In the genomic region with DNA sequence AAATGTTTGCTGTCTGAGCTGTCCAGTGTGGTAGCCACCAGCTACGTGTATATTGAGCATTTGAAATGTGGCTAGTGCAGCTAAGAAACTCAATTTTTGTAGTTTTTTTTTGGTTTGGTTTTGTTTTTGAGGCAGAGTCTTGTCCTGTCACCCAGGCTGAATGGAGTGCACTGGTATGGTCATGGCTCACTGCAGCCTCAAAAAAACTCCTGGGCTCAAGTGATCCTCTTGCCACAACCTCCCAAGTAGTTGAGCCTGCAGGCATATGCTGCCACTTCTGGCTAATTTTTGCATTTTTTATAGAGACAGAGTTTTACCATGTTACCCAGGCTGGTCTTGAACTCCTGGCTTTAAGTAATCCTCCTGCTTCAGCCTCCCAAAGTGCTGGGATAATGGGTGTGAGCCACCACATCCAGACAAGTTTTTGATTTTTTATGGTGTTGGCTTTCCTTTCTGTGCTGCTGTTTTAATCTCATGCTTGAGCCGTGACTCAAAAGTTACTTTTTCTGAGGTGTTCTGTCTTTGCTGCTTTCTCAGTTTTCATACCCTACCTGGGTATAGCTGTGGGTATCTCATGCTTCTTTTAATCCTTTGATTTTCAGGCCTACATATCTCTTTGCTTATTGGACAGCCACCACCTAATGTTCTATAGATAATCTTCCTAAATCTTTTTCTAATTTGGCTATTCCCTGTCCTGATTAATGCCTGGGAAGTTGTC, we compare ENCODE assay signal across 24 cellular contexts. TPM values are rescaled to one million over a fixed set of nuclear protein-coding genes. Genes with fewer than 3 reads are reported as not detected.
A peak's percentile ranks its signal among the peaks of the same experiment; 100 is the strongest.
DNase-seq lines count a peak whose midpoint lies in the region; ATAC-seq and TF ChIP-seq lines count a peak whose summit lies in the region.
"Had no signal": no experiment of that assay in that cellular context is flagged by ENCODE, and none has a peak within 500 bp of the region (broad histone marks: within the 10 kb centered on the region; RNA-seq: fewer than 3 reads in every experiment).

No MANE protein-coding gene starts in this region.

- H3K9ac ChIP-seq in GM23248, result no peak overlapping the region

- peaks cover 32% of the 10 kb centered on the region; the same call in 1 of the 2 replicates for H3K36me3 ChIP-seq in GM23248 (ENCODE audit: low read depth)
- H3K36me3 ChIP-seq: ovary had no signal

- H3F3A ChIP-seq in GM23248 (ENCODE audit: insufficient read depth), result peaks cover 51% of the 10 kb centered on the region

- no peaks in the 10 kb centered on the region for H3K9me3 ChIP-seq in CD4-positive, alpha-beta T cell (ENCODE audit: control insufficient read depth, low read length)
- H3K9me3 ChIP-seq in GM23248 (ENCODE audit: low read depth), result no peaks in the 10 kb centered on the region
- H3K9me3 ChIP-seq: BE2C, body of pancreas, ovary, tibial nerve had no signal

- no peak overlapping the region for H3K27ac ChIP-seq in CD4-positive, alpha-beta T cell (ENCODE audit: low read depth, low read length)
- no peak overlapping the region for H3K27ac ChIP-seq in GM23248
- H3K27ac ChIP-seq: ovary, SK-N-MC had no signal

- no peak overlapping the region for H3K4me3 ChIP-seq in GM23248
- H3K4me3 ChIP-seq: body of pancreas, lung, ovary, SK-N-MC, tibial nerve had no signal

- no peaks in the 10 kb centered on the region for H3K27me3 Mint-ChIP-seq in CD4-positive, alpha-beta T cell
- no peaks in the 10 kb centered on the region for H3K27me3 Mint-ChIP-seq in WTC11 (ENCODE audit: low read depth)
- no peaks in the 10 kb centered on the region for H3K27me3 Mint-ChIP-seq in naive thymus-derived CD8-positive, alpha-beta T cell

- no peaks in the 10 kb centered on the region for H3K27me3 ChIP-seq in CD4-positive, alpha-beta T cell (ENCODE audit: control insufficient read depth, insufficient read depth, low read length)
- H3K27me3 ChIP-seq in GM23248 (replicated peaks; ENCODE audit: insufficient read depth), result no peaks in the 10 kb centered on the region
- H3K27me3 ChIP-seq: BE2C, body of pancreas, ovary, tibial nerve had no signal

- H3K79me2 ChIP-seq in GM23248 (ENCODE audit: insufficient read depth), result peaks cover 100% of the 10 kb centered on the region

- in situ Hi-C loops in GM23248 (cut with MboI), result no loop called here

- no peaks in the 10 kb centered on the region for H3K9me3 Mint-ChIP-seq in CD4-positive, alpha-beta T cell
- H3K9me3 Mint-ChIP-seq in WTC11, result no peaks in the 10 kb centered on the region
- no peaks in the 10 kb centered on the region for H3K9me3 Mint-ChIP-seq in naive thymus-derived CD8-positive, alpha-beta T cell

- no peaks in the 10 kb centered on the region for H3K9me2 ChIP-seq in GM23248 (ENCODE audit: insufficient read depth)

- no peak for TF ChIP-seq CTCF in CD4-positive, alpha-beta T cell (IDR thresholded peaks at IDR 0.05)
- no peak for TF ChIP-seq CTCF in WTC11 (IDR thresholded peaks at IDR 0.05)

- no peak overlapping the region for H2AFZ ChIP-seq in GM23248

- POLR2A ChIA-PET in CD4-positive, alpha-beta T cell (lab: Charles Lee), result interaction anchor here (0.5 to 1.0 kb wide), 2 partner anchors 8 to 51 kb away, joined by 3 read pairs; no protein-coding TSS in a partner anchor
- POLR2A ChIA-PET in WTC11 (lab: Charles Lee), result no interaction called here
- POLR2A ChIA-PET in naive thymus-derived CD8-positive, alpha-beta T cell (lab: Charles Lee), result no interaction called here

- peak overlapping the region; percentile 58 for H3K27ac Mint-ChIP-seq in CD4-positive, alpha-beta T cell
- 0 out of 2 replicates have a peak overlapping the region, but pooled peaks have one; percentile 33 for H3K27ac Mint-ChIP-seq in WTC11
- peak overlapping the region in 6 of 10 donors; percentile 19 to 70 (median 32) for H3K27ac Mint-ChIP-seq in naive thymus-derived CD8-positive, alpha-beta T cell

- DNase-seq in activated CD4-positive, CD25-positive, alpha-beta regulatory T cell (lab: John Stamatoyannopoulos, UW), result no peak
- no peak for DNase-seq in CD4-positive, alpha-beta T cell
- DNase-seq in WTC11 (ENCODE audit: low spot score) (no peak), NCI-H1417 (lab: John Stamatoyannopoulos, UW) (no peak), GM23248 (no peak)
- no peak for DNase-seq in naive thymus-derived CD8-positive, alpha-beta T cell
- DNase-seq: 8988T; activated CD4-positive, CD25-positive, alpha-beta regulatory T cell treated with anti-CD3 and anti-CD28 coated beads, Interleukin-2, amount 50 U/mL, for 72 hours; activated naive CD4-positive, alpha-beta T cell treated with anti-CD3 and anti-CD28 coated beads, Interleukin-2, amount 50 U/mL, for 16 hours; BE2C; body of pancreas; cortex of kidney; hippocampal formation; NCI-H187 treated with DMSO at 0.1 percent for 48 hours; NCI-H345; ovary; stimulated activated naive CD4-positive, alpha-beta T cell had no signal

- H3K4me3 Mint-ChIP-seq in CD4-positive, alpha-beta T cell, result peak overlapping the region; percentile 37
- H3K4me3 Mint-ChIP-seq in WTC11, result no peak overlapping the region
- peak overlapping the region in 6 of 10 donors; percentile 29 to 78 (median 52) for H3K4me3 Mint-ChIP-seq in naive thymus-derived CD8-positive, alpha-beta T cell

- peaks cover 32% of the 10 kb centered on the region for H4K20me1 ChIP-seq in GM23248 (ENCODE audit: insufficient read depth)

- ATAC-seq in activated CD4-positive, CD25-positive, alpha-beta regulatory T cell treated with anti-CD3 and anti-CD28 coated beads, Interleukin-2, amount 50 U/mL, for 24 hours, result peak; percentile 46 to 64
- no peak for ATAC-seq in CD4-positive, alpha-beta T cell (ENCODE audit: poor library complexity)
- ATAC-seq in WTC11 (no peak), GM21360 (IDR thresholded peaks at IDR 0.05; ENCODE audit: unreplicated experiment) (no peak)
- ATAC-seq in naive thymus-derived CD8-positive, alpha-beta T cell, result no peak
- ATAC-seq: body of pancreas, HCT116, sciatic nerve had no signal

- peaks cover 18% of the 10 kb centered on the region for H3K4me1 ChIP-seq in GM23248 (ENCODE audit: insufficient read depth)
- H3K4me1 ChIP-seq: BE2C had no signal

- H3K36me3 Mint-ChIP-seq in CD4-positive, alpha-beta T cell (ENCODE audit: low read depth), result peaks cover 93% of the 10 kb centered on the region
- peaks cover 65% of the 10 kb centered on the region for H3K36me3 Mint-ChIP-seq in WTC11
- H3K36me3 Mint-ChIP-seq in naive thymus-derived CD8-positive, alpha-beta T cell, result peaks cover 5 to 92% (median 20%) of the 10 kb centered on the region in 3 donors

- intact Hi-C loops in CD4-positive, alpha-beta T cell (cut with DNase I, micrococcal nuclease), result loop anchor here in 1 of 2 experiments (5.0 kb wide), 1 partner anchor 43 kb away; no protein-coding TSS in a partner anchor

- H3K4me1 Mint-ChIP-seq in CD4-positive, alpha-beta T cell (ENCODE audit: low read depth), result peaks cover 84% of the 10 kb centered on the region
- H3K4me1 Mint-ChIP-seq in WTC11, result peaks cover 42% of the 10 kb centered on the region
- H3K4me1 Mint-ChIP-seq in naive thymus-derived CD8-positive, alpha-beta T cell, result peaks cover 35 to 92% (median 81%) of the 10 kb centered on the region in 4 donors

- H3K4me2 ChIP-seq in GM23248 (ENCODE audit: unreplicated experiment), result no peak overlapping the region

- CTCF ChIA-PET in CD4-positive, alpha-beta T cell (lab: Charles Lee), result no interaction called here
- CTCF ChIA-PET in WTC11 (lab: Charles Lee), result no interaction called here

- WGBS in GM23248 (ENCODE audit: low coverage in 1 of 2, low lambda C conversion rate in 2 of 2, missing lambda C conversion rate in 2 of 2), 2 experiments, result 75 to 85% methylated on average over 2 of the region's 2 CpGs

TF ChIP-seq in WTC11, 78 proteins besides CTCF, POLR2A, EP300 and RAD21 (continues in another document):
- TF ChIP-seq, protein P1, sequence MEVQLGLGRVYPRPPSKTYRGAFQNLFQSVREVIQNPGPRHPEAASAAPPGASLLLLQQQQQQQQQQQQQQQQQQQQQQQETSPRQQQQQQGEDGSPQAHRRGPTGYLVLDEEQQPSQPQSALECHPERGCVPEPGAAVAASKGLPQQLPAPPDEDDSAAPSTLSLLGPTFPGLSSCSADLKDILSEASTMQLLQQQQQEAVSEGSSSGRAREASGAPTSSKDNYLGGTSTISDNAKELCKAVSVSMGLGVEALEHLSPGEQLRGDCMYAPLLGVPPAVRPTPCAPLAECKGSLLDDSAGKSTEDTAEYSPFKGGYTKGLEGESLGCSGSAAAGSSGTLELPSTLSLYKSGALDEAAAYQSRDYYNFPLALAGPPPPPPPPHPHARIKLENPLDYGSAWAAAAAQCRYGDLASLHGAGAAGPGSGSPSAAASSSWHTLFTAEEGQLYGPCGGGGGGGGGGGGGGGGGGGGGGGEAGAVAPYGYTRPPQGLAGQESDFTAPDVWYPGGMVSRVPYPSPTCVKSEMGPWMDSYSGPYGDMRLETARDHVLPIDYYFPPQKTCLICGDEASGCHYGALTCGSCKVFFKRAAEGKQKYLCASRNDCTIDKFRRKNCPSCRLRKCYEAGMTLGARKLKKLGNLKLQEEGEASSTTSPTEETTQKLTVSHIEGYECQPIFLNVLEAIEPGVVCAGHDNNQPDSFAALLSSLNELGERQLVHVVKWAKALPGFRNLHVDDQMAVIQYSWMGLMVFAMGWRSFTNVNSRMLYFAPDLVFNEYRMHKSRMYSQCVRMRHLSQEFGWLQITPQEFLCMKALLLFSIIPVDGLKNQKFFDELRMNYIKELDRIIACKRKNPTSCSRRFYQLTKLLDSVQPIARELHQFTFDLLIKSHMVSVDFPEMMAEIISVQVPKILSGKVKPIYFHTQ (CRISPR knock-in tag; IDR thresholded peaks at IDR 0.05), result no peak
- TF ChIP-seq ZNF121 (CRISPR knock-in tag; IDR thresholded peaks at IDR 0.05), result no peak
- TF ChIP-seq, protein P2, sequence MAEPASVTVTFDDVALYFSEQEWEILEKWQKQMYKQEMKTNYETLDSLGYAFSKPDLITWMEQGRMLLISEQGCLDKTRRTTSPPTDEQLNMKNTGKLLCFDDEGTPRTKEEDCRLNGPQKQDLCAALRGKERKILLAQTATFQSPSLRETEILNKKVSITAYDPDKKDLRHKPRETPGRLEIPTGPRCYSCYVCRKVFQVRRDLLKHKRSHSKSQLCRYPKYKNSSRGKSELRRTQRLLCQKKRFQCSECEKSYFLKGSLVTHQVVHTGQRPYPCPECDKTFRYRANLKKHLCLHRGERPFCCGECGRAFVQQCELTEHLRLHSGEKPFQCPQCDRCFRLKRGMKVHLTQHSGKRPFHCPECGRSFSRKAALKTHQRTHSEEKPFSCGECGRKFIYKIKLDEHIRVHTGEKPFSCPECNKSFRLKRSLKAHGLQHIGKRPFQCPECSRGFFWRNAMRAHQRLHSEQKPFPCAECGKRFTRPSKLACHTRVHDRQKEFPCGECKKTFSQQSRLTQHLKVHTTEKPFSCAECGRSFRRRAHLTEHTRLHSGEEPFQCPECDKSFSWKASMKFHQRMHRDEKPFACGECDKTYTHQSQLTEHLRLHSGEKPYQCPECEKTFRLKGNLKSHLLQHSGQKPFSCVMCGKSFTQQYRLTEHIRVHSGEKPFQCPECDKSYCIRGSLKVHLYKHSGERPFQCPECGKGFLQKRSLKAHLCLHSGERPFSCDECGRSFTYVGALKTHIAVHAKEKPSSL (CRISPR knock-in tag; conservative IDR thresholded peaks at IDR 0.05), result no peak

RNA-seq across cellular contexts. Expression of a gene that starts 16.0 kb away (rescaled TPM):
- total RNA-seq in CD4-positive, alpha-beta T cell, result 100 to 1,000 TPM; 169 to 177 TPM
- total RNA-seq in WTC11 (2021), result 108 to 115 TPM (median 111 TPM) in 3 replicates
- total RNA-seq in naive thymus-derived CD8-positive, alpha-beta T cell, result 100 to 1,000 TPM; 206 to 213 TPM
- polyA plus RNA-seq in naive thymus-derived CD8-positive, alpha-beta T cell, result 100 to 1,000 TPM in 1 of 3 donors, 10 to 100 TPM in 2; 84.2 to 108 (median 92.2) TPM
- total RNA-seq in GM23248 (2014; rRNA removed; shearing (Covaris generic)), result 57.5 and 67.3 TPM in 2 replicates
- 53.3 and 54.3 TPM in 2 replicates for polyA plus RNA-seq in GM23248 (2016; fragmentation: Nextera tagmentation; extraction: Ambion mirVana)

Comparison
In these comparisons a context has a peak if more than half of its experiments do, and no peak if none do; other contexts are left out.
1. ATAC-seq: peak in activated CD4-positive, CD25-positive, alpha-beta regulatory T cell treated with anti-CD3 and anti-CD28 coated beads, Interleukin-2, amount 50 U/mL, for 24 hours (2 of 2); none in CD4-positive, alpha-beta T cell (single experiment), WTC11 (single experiment), naive thymus-derived CD8-positive, alpha-beta T cell (0 of 2) and GM21360 (single experiment).
2. Peak in every context shown above with its lines, with median percentiles within 50 percentile points of each other: H3K27ac Mint-ChIP-seq.